In genomic region chr4:1356181-1356998, GRCh38 we compare ENCODE assay signal across 8 cellular contexts. TPM values are rescaled to one million over a fixed set of nuclear protein-coding genes. Genes with fewer than 3 reads are reported as not detected.
A peak's percentile ranks its signal among the peaks of the same experiment; 100 is the strongest.
DNase-seq lines count a peak whose midpoint lies in the region; ATAC-seq, FAIRE-seq and TF ChIP-seq lines count a peak whose summit lies in the region.

No MANE protein-coding gene starts in this region.

- no peak for ATAC-seq in HG03469 (IDR thresholded peaks at IDR 0.05; ENCODE audit: unreplicated experiment)

- H3K4me3 ChIP-seq in AG09309 (ENCODE audit: control insufficient read depth, low read depth, low read length): no peak overlapping the region
- no peak overlapping the region for H3K4me3 ChIP-seq in astrocyte of the cerebellum (ENCODE audit: low read depth, low read length)

- FAIRE-seq in GM12891 (lab: Jason Lieb, UNC): no peak

- DNase-seq in AG09309 (ENCODE audit: low read depth): no peak
- peak; percentile 66 for DNase-seq in GM12891 (ENCODE audit: insufficient read length, low spot score)
- peak; percentile 56 for DNase-seq in RKO (ENCODE audit: low spot score)
- peak; percentile 24 for DNase-seq in astrocyte of the cerebellum (ENCODE audit: low read depth)
- peak; percentile 16 to 19 for DNase-seq in hippocampal formation (lab: John Stamatoyannopoulos, UW)
- peak; percentile 43 for DNase-seq in stimulated activated CD4-positive, alpha-beta T cell treated with anti-CD3 and anti-CD28 coated beads, Interleukin-12 subunit alpha, Interleukin-12 subunit beta, amount 100 ng/mL, for 4 hours
- no peak for DNase-seq in cortex of kidney (lab: John Stamatoyannopoulos, UW)

- TF ChIP-seq CTCF in AG09309 (IDR thresholded peaks at IDR 0.05; ENCODE audit: control insufficient read depth, insufficient read depth, low read depth, low read length, missing control alignments): peak; percentile 86
- TF ChIP-seq CTCF in astrocyte of the cerebellum (IDR thresholded peaks at IDR 0.05; ENCODE audit: low read depth, low read length, missing control alignments): peak; percentile 95

- TF ChIP-seq POLR2A in GM12891 (IDR thresholded peaks at IDR 0.05; ENCODE audit: low read depth, low read length): no peak

- in situ Hi-C loops in astrocyte of the cerebellum (cut with HindIII; ENCODE audit: low sequenced_read_pairs): no loop called here

TF ChIP-seq in GM12891, 5 proteins besides CTCF, POLR2A, EP300 and RAD21:
- no peak for TF ChIP-seq POU2F2 (IDR thresholded peaks at IDR 0.05; ENCODE audit: low read depth, low read length)
- TF ChIP-seq SPI1 (IDR thresholded peaks at IDR 0.05; ENCODE audit: low read depth, low read length): no peak
- TF ChIP-seq POLR2AphosphoS5 (IDR thresholded peaks at IDR 0.05; ENCODE audit: low read depth, low read length): no peak
- TF ChIP-seq PAX5 (IDR thresholded peaks at IDR 0.05; ENCODE audit: insufficient read depth, low read length, severe bottlenecking): no peak
- TF ChIP-seq TAF1 (IDR thresholded peaks at IDR 0.05; ENCODE audit: low read depth, low read length): no peak

RNA-seq across cellular contexts. Expression of gene UVSSA, which starts 9.4 kb away (rescaled TPM):
- 6.8 TPM for polyA plus RNA-seq in GM12891 (2012; ENCODE audit: low read depth, missing spikeins)

RNA-seq across cellular contexts. Expression of gene NKX1-1, which starts 49.9 kb away (rescaled TPM):
- not detected for polyA plus RNA-seq in GM12891 (2012; ENCODE audit: low read depth, missing spikeins)

Comparison
In these comparisons a context has a peak if more than half of its experiments do, and no peak if none do; other contexts are left out.
1. DNase-seq: peak in GM12891 (single experiment), RKO (single experiment), astrocyte of the cerebellum (single experiment), hippocampal formation (2 of 2) and stimulated activated CD4-positive, alpha-beta T cell treated with anti-CD3 and anti-CD28 coated beads, Interleukin-12 subunit alpha, Interleukin-12 subunit beta, amount 100 ng/mL, for 4 hours (single experiment); none in AG09309 (single experiment) and cortex of kidney (single experiment).